8 cellular contexts compared by ENCODE assay signal in genomic region chr4:151801547-151802516, GRCh38. TPM values are rescaled to one million over a fixed set of nuclear protein-coding genes. Genes with fewer than 3 reads are reported as not detected.
DNase-seq lines count a peak whose midpoint lies in the region; ATAC-seq and TF ChIP-seq lines count a peak whose summit lies in the region.

No MANE protein-coding gene starts in this region.

- no peaks in the 10 kb centered on the region for H3K9me2 ChIP-seq in OCI-LY1 (ENCODE audit: low read depth, low read length)

- peak; percentile 47 for ATAC-seq in GM21367 (IDR thresholded peaks at IDR 0.05; ENCODE audit: unreplicated experiment)
- ATAC-seq in HG02759 (IDR thresholded peaks at IDR 0.05; ENCODE audit: unreplicated experiment) = no peak

- TF ChIP-seq CTCF in OCI-LY1 (IDR thresholded peaks at IDR 0.05; ENCODE audit: low read length) (peak; percentile 84), fibroblast of the aortic adventitia (IDR thresholded peaks at IDR 0.05; ENCODE audit: insufficient read depth, low read length) (peak; percentile 81), spleen (IDR thresholded peaks at IDR 0.05 in 8 of 11, conservative IDR thresholded peaks at IDR 0.05 in 3 of 11) (peak; percentile 43 to 88 (median 83))

- POLR2A ChIA-PET in CD4-positive, alpha-beta memory T cell (lab: Charles Lee; ENCODE audit: partially characterized antibody) = no interaction called here

- H3K36me3 Mint-ChIP-seq in CD4-positive, alpha-beta memory T cell = no peaks in the 10 kb centered on the region

- intact Hi-C loops in CD4-positive, alpha-beta memory T cell (cut with micrococcal nuclease) = no loop called here
- intact Hi-C loops in spleen (cut with DNase I; ENCODE audit: low total_unique reads) = loop anchor here (2.0 kb wide), 1 partner anchor 29 kb away; no protein-coding TSS in a partner anchor

- no peak overlapping the region for H3K27ac Mint-ChIP-seq in CD4-positive, alpha-beta memory T cell

- H3F3A ChIP-seq in OCI-LY1 (ENCODE audit: insufficient read depth, low read length) = no peaks in the 10 kb centered on the region

- H2AFZ ChIP-seq in OCI-LY1 (ENCODE audit: low read length) = no peak overlapping the region

- H3K27me3 ChIP-seq in CD4-positive, alpha-beta memory T cell (ENCODE audit: insufficient read depth, low read length) = no peaks in the 10 kb centered on the region
- H3K27me3 ChIP-seq in OCI-LY1 (ENCODE audit: insufficient read depth, low read length) (no peaks in the 10 kb centered on the region), spleen (replicated peaks in 1 of 7) (no peaks in the 10 kb centered on the region)

- WGBS in spleen, 5 donors = 65 to 79% (median 66%) methylated on average over 15 of the region's 15 CpGs

- DNase-seq in CD4-positive, alpha-beta memory T cell = peak; percentile 45 to 55 (median 48)
- peak; percentile 39 for DNase-seq in activated T-cell treated with anti-CD3 and anti-CD28 coated beads for 48 hours (ENCODE audit: low read depth)
- peak; percentile 46 for DNase-seq in fibroblast of the aortic adventitia (ENCODE audit: low read depth)
- DNase-seq in spleen = no peak
- DNase-seq in 8988T = no peak

- H3K4me2 ChIP-seq in OCI-LY1 (ENCODE audit: low read length) = no peak overlapping the region

- peaks cover 0 to 2% (median 0%) of the 10 kb centered on the region in 4 donors for H3K4me1 Mint-ChIP-seq in CD4-positive, alpha-beta memory T cell

- no peak for TF ChIP-seq POLR2A in spleen (IDR thresholded peaks at IDR 0.05)

- H3K27me3 Mint-ChIP-seq in CD4-positive, alpha-beta memory T cell = no peaks in the 10 kb centered on the region

- H3K9me3 ChIP-seq in CD4-positive, alpha-beta memory T cell (ENCODE audit: control insufficient read depth in 1 of 2, low read length in 2 of 2) = no peaks in the 10 kb centered on the region
- H3K9me3 ChIP-seq in OCI-LY1 (ENCODE audit: low read length) (no peaks in the 10 kb centered on the region), spleen (no peaks in the 10 kb centered on the region)

- CTCF ChIA-PET in CD4-positive, alpha-beta memory T cell (lab: Charles Lee; ENCODE audit: partially characterized antibody) = interaction anchor here (0.6 to 2.2 kb wide), 29 partner anchors 9 to 732 kb away, joined by 3 to 12 read pairs (median 3); partner anchors contain the start of gene GATB

- no peaks in the 10 kb centered on the region for H3K79me2 ChIP-seq in OCI-LY1 (ENCODE audit: insufficient read depth, low read length)

- H3K36me3 ChIP-seq in CD4-positive, alpha-beta memory T cell (ENCODE audit: insufficient read depth, low read length) = no peaks in the 10 kb centered on the region
- H3K36me3 ChIP-seq in OCI-LY1 (ENCODE audit: insufficient read depth, low read length) = no peaks in the 10 kb centered on the region
- no peaks in the 10 kb centered on the region for H3K36me3 ChIP-seq in spleen

- H3K4me1 ChIP-seq in CD4-positive, alpha-beta memory T cell (ENCODE audit: insufficient read depth, low read length) = no peaks in the 10 kb centered on the region
- H3K4me1 ChIP-seq in OCI-LY1 (ENCODE audit: insufficient read depth, low read length, severe bottlenecking) (no peaks in the 10 kb centered on the region), spleen (peaks cover 0 to 2% (median 0%) of the 10 kb centered on the region in 6 donors)

- no peaks in the 10 kb centered on the region for H4K20me1 ChIP-seq in OCI-LY1 (ENCODE audit: insufficient read depth, low read length)

- H3K27ac ChIP-seq in CD4-positive, alpha-beta memory T cell (ENCODE audit: low read depth, low read length) = no peak overlapping the region
- H3K27ac ChIP-seq in OCI-LY1 (ENCODE audit: low read depth, low read length, poor library complexity, severe bottlenecking) = no peak overlapping the region
- no peak overlapping the region for H3K27ac ChIP-seq in spleen

- no peak overlapping the region for H3K4me3 ChIP-seq in CD4-positive, alpha-beta memory T cell (ENCODE audit: low read length in 2 of 2)
- no peak overlapping the region for H3K4me3 ChIP-seq in OCI-LY1 (ENCODE audit: low read depth, low read length, poor library complexity, severe bottlenecking)
- no peak overlapping the region for H3K4me3 ChIP-seq in fibroblast of the aortic adventitia (ENCODE audit: low read depth, low read length)
- no peak overlapping the region for H3K4me3 ChIP-seq in spleen

- no peak overlapping the region for H3K4me3 Mint-ChIP-seq in CD4-positive, alpha-beta memory T cell

- no peak overlapping the region for H3K9ac ChIP-seq in OCI-LY1 (ENCODE audit: low read length)

- H3K9me3 Mint-ChIP-seq in CD4-positive, alpha-beta memory T cell = no peaks in the 10 kb centered on the region

RNA-seq across cellular contexts. Expression of gene GATB, which starts 41.0 kb away (rescaled TPM):
- 10 to 100 TPM; 10.8 to 12.5 TPM for total RNA-seq in CD4-positive, alpha-beta memory T cell
- 10 to 100 TPM; 10.6 to 13.1 TPM for polyA plus RNA-seq in CD4-positive, alpha-beta memory T cell
- total RNA-seq in fibroblast of the aortic adventitia (ENCODE audit: low replicate concordance) = 17.2 and 18.3 TPM in 2 replicates
- 10 to 100 TPM; 12.6 to 22.7 (median 15.6) TPM for total RNA-seq in spleen
- polyA plus RNA-seq in spleen = 10 to 100 TPM; 17.3 to 19.9 (median 18.8) TPM

Comparison
In these comparisons a context has a peak if more than half of its experiments do, and no peak if none do; other contexts are left out.
1. DNase-seq: peak in CD4-positive, alpha-beta memory T cell (5 of 5), activated T-cell treated with anti-CD3 and anti-CD28 coated beads for 48 hours (single experiment) and fibroblast of the aortic adventitia (single experiment); none in spleen (single experiment) and 8988T (single experiment).
2. Peak in every context shown above with its lines, with median percentiles within 50 percentile points of each other: CTCF ChIP-seq.